Comparison of ENCODE assay signal across 14 cellular contexts in genomic region chr6:110296151-110297028, GRCh38.
DNase-seq lines count a peak whose midpoint lies in the region; TF ChIP-seq lines count a peak whose summit lies in the region.
"Had no signal": no experiment of that assay in that cellular context is flagged by ENCODE, and none has a peak within 500 bp of the region (broad histone marks: within the 10 kb centered on the region; RNA-seq: fewer than 3 reads in every experiment).

No MANE protein-coding gene starts in this region.

- H3K36me3 ChIP-seq in neural progenitor cell (no peaks in the 10 kb centered on the region), tibial artery (peaks cover 0 to 4% (median 3%) of the 10 kb centered on the region in 3 donors), trophoblast cell (ENCODE audit: control insufficient read depth in 1 of 2, insufficient read depth in 2 of 2, low read length in 2 of 2) (peaks cover 0 to 4% of the 10 kb centered on the region in 2 experiments)

- intact Hi-C loops in tibial artery (cut with DNase I; ENCODE audit: low total_unique reads), result no loop called here

- H3K18ac ChIP-seq in trophoblast cell (ENCODE audit: low read length), result no peak overlapping the region

- H4K20me1 ChIP-seq in neural progenitor cell (ENCODE audit: low read depth), result no peaks in the 10 kb centered on the region

- H3K9me3 ChIP-seq in neural progenitor cell (ENCODE audit: low read depth) (no peaks in the 10 kb centered on the region), tibial artery (no peaks in the 10 kb centered on the region), trophoblast cell (ENCODE audit: insufficient read depth, low read depth, low read length) (no peaks in the 10 kb centered on the region)

- no peak overlapping the region for H2BK120ac ChIP-seq in trophoblast cell (ENCODE audit: insufficient read depth, low read length, poor library complexity)

- no peak overlapping the region for H4K8ac ChIP-seq in trophoblast cell (ENCODE audit: low read depth, low read length)

- peaks cover 18% of the 10 kb centered on the region for H3F3A ChIP-seq in neural progenitor cell (ENCODE audit: low read depth)

- H3K27ac Mint-ChIP-seq in brain, result peak overlapping the region in 4 of 5 experiments; percentile 26 to 54 (median 38)
- H3K27ac Mint-ChIP-seq in neural progenitor cell, result no peak overlapping the region

- peaks cover 29% of the 10 kb centered on the region for H3K4me1 ChIP-seq in neural progenitor cell
- peaks cover 0 to 4% (median 0%) of the 10 kb centered on the region in 4 donors for H3K4me1 ChIP-seq in tibial artery
- no peaks in the 10 kb centered on the region for H3K4me1 ChIP-seq in trophoblast cell (ENCODE audit: control insufficient read depth in 1 of 2, insufficient read depth in 2 of 2, low read length in 2 of 2)
- H3K4me1 ChIP-seq: foreskin keratinocyte had no signal

- TF ChIP-seq CTCF in brain (conservative IDR thresholded peaks at IDR 0.05) (no peak), neural progenitor cell (IDR thresholded peaks at IDR 0.05) (no peak), tibial artery (IDR thresholded peaks at IDR 0.05) (no peak)

- H3K14ac ChIP-seq in trophoblast cell (ENCODE audit: low read length), result no peak overlapping the region

- DNase-seq in NCI-H1417 (lab: John Stamatoyannopoulos, UW) (peak; percentile 24 to 87 (median 57)), NCI-H1417 treated with DMSO at 0.1 percent for 48 hours (lab: John Stamatoyannopoulos, UW) (no peak), LHCN-M2 (ENCODE audit: low read depth) (peak; percentile 21), neural progenitor cell (ENCODE audit: low spot score) (no peak), tibial artery (no peak), NCI-H2171 (lab: John Stamatoyannopoulos, UW) (no peak), trophoblast cell (no peak)
- DNase-seq: foreskin keratinocyte; islet precursor cell; NK-92 treated with Interleukin-12 subunit alpha and Interleukin-12 subunit beta, amount 100 ng/mL, for 24 hours; right cardiac atrium had no signal

- peaks cover 4% of the 10 kb centered on the region for H3K27me3 Mint-ChIP-seq in brain
- H3K27me3 Mint-ChIP-seq in neural progenitor cell (ENCODE audit: insufficient read depth, low read depth), result no peaks in the 10 kb centered on the region

- H3K4me2 ChIP-seq in neural progenitor cell, result peak overlapping the region; percentile 40
- H3K4me2 ChIP-seq in trophoblast cell (ENCODE audit: low read length), result no peak overlapping the region

- no peak overlapping the region for H3K4ac ChIP-seq in trophoblast cell (ENCODE audit: low read depth, low read length)

- H2AK5ac ChIP-seq in trophoblast cell (ENCODE audit: low read length), result no peak overlapping the region

- no CpG with 5 or more reads among the region's 12 CpGs for WGBS in trophoblast cell (ENCODE audit: extremely low coverage, insufficient coverage, insufficient read length)

- H3K9me3 Mint-ChIP-seq in brain (peaks cover 0 to 4% (median 3%) of the 10 kb centered on the region in 5 experiments), neural progenitor cell (peaks cover 3% of the 10 kb centered on the region)

- H3K27me3 ChIP-seq in neural progenitor cell, result no peaks in the 10 kb centered on the region
- H3K27me3 ChIP-seq in tibial artery, result no peaks in the 10 kb centered on the region
- no peaks in the 10 kb centered on the region for H3K27me3 ChIP-seq in trophoblast cell (ENCODE audit: insufficient read depth, low read length)

- H3K4me3 Mint-ChIP-seq in brain, result peak overlapping the region in 1 of 5 experiments; percentile 39
- H3K4me3 Mint-ChIP-seq in neural progenitor cell, result no peak overlapping the region

- H3K9ac ChIP-seq in neural progenitor cell, result no peak overlapping the region
- H3K9ac ChIP-seq in trophoblast cell (ENCODE audit: low read length), result no peak overlapping the region

- H3K79me1 ChIP-seq in trophoblast cell (ENCODE audit: low read length), result no peaks in the 10 kb centered on the region

- H3K27ac ChIP-seq in neural progenitor cell (no peak overlapping the region), tibial artery (no peak overlapping the region), trophoblast cell (ENCODE audit: low read depth, low read length) (no peak overlapping the region)
- H3K27ac ChIP-seq: 22Rv1, coronary artery, foreskin keratinocyte had no signal

- H2BK12ac ChIP-seq in trophoblast cell (ENCODE audit: low read length), result no peak overlapping the region

- H3K23ac ChIP-seq in trophoblast cell (ENCODE audit: low read length), result no peak overlapping the region

- no peak overlapping the region for H3K4me3 ChIP-seq in neural progenitor cell
- H3K4me3 ChIP-seq in tibial artery, result no peak overlapping the region
- H3K4me3 ChIP-seq in trophoblast cell (ENCODE audit: low read depth, low read length), result no peak overlapping the region
- H3K4me3 ChIP-seq: coronary artery had no signal

- H2AFZ ChIP-seq in neural progenitor cell (replicated peaks) (peak overlapping the region; percentile 29), trophoblast cell (ENCODE audit: insufficient read depth, low read length, poor library complexity) (no peak overlapping the region)

- H3K79me2 ChIP-seq in neural progenitor cell (ENCODE audit: low read depth), result no peaks in the 10 kb centered on the region
- no peaks in the 10 kb centered on the region for H3K79me2 ChIP-seq in trophoblast cell (ENCODE audit: control insufficient read depth, insufficient read depth, low read length, poor library complexity)

- H3K36me3 Mint-ChIP-seq in brain (no peaks in the 10 kb centered on the region), neural progenitor cell (no peaks in the 10 kb centered on the region)

- H3K4me1 Mint-ChIP-seq in brain, result peaks cover 30% of the 10 kb centered on the region
- peaks cover 29% of the 10 kb centered on the region for H3K4me1 Mint-ChIP-seq in neural progenitor cell

- H4K12ac ChIP-seq in trophoblast cell (ENCODE audit: low read depth, low read length), result no peak overlapping the region

- H2BK5ac ChIP-seq in trophoblast cell (ENCODE audit: low read depth, low read length, poor library complexity), result no peak overlapping the region

- H4K91ac ChIP-seq in trophoblast cell (ENCODE audit: low read depth, low read length), result no peak overlapping the region

Comparison
In these comparisons a context has a peak if more than half of its experiments do, and no peak if none do; other contexts are left out.
1. DNase-seq: peak in NCI-H1417 (3 of 3) and LHCN-M2 (single experiment); none in NCI-H1417 treated with DMSO at 0.1 percent for 48 hours (single experiment), neural progenitor cell (single experiment), tibial artery (0 of 2), NCI-H2171 (single experiment) and trophoblast cell (0 of 2).